Comparison of ENCODE assay signal across 18 cellular contexts in genomic region chr5:128629162-128629561, GRCh38.
A peak's percentile ranks its signal among the peaks of the same experiment; 100 is the strongest.
DNase-seq lines count a peak whose midpoint lies in the region; TF ChIP-seq lines count a peak whose summit lies in the region.
"Had no signal": no experiment of that assay in that cellular context is flagged by ENCODE, and none has a peak within 500 bp of the region (broad histone marks: within the 10 kb centered on the region; RNA-seq: fewer than 3 reads in every experiment).

No MANE protein-coding gene starts in this region.

- H3K4me1 ChIP-seq in osteoblast (ENCODE audit: insufficient read depth, low read length): peaks cover 2% of the 10 kb centered on the region
- H3K4me1 ChIP-seq: Caco-2 had no signal

- DNase-seq in EH (ENCODE audit: low read depth) (peak; percentile 77), HS-27A (ENCODE audit: low read depth) (peak; percentile 42), brain microvascular endothelial cell (peak; percentile 39), osteoblast (ENCODE audit: insufficient read length, low spot score, missing footprints) (peak; percentile 52), cortex of kidney (lab: John Stamatoyannopoulos, UW) (no peak), NCI-H1105 (lab: John Stamatoyannopoulos, UW) (no peak), mesenteric fat pad (ENCODE audit: low spot score) (no peak)
- DNase-seq: Caco-2; CD4-positive, CD25-positive, alpha-beta regulatory T cell; MM.1S; NCI-H1105 treated with DMSO at 0.1 percent for 48 hours; NCI-H1694 treated with DMSO at 0.1 percent for 48 hours; NCI-H69; NK-92 treated with Interleukin-12 subunit alpha and Interleukin-12 subunit beta, amount 100 ng/mL, for 24 hours; OCI-M1; RPMI8226 had no signal

- no peak overlapping the region for H3K4me3 ChIP-seq in brain microvascular endothelial cell (ENCODE audit: low read depth, low read length)
- H3K4me3 ChIP-seq in osteoblast (ENCODE audit: insufficient read depth, low read length): no peak overlapping the region
- H3K4me3 ChIP-seq: GM23338 had no signal

- no peaks in the 10 kb centered on the region for H3K27me3 ChIP-seq in brain microvascular endothelial cell (replicated peaks)
- no peaks in the 10 kb centered on the region for H3K27me3 ChIP-seq in osteoblast (ENCODE audit: insufficient read depth, low read length)

- H3K9me3 ChIP-seq in osteoblast (ENCODE audit: low read depth, low read length): no peaks in the 10 kb centered on the region
- H3K9me3 ChIP-seq: Caco-2 had no signal

- H3K36me3 ChIP-seq in brain microvascular endothelial cell (replicated peaks): no peaks in the 10 kb centered on the region
- H3K36me3 ChIP-seq in osteoblast (ENCODE audit: insufficient read depth, low read length): no peaks in the 10 kb centered on the region

- H2AFZ ChIP-seq in osteoblast (ENCODE audit: low read length): no peak overlapping the region
- H2AFZ ChIP-seq: GM23338 had no signal

- H3K79me2 ChIP-seq in osteoblast (ENCODE audit: insufficient read depth, low read length): no peaks in the 10 kb centered on the region

- in situ Hi-C loops in brain microvascular endothelial cell (cut with HindIII; ENCODE audit: low pct_ligation_motif_present, low sequenced_read_pairs): no loop called here

- no peak overlapping the region for H3K4me2 ChIP-seq in osteoblast (ENCODE audit: insufficient read depth, low read length)
- H3K4me2 ChIP-seq: GM23338, KMS-11 had no signal

- no peaks in the 10 kb centered on the region for H4K20me1 ChIP-seq in osteoblast (ENCODE audit: insufficient read depth, low read length)

- no peak for TF ChIP-seq CTCF in brain microvascular endothelial cell (IDR thresholded peaks at IDR 0.05; ENCODE audit: low read depth, low read length, missing control alignments)
- no peak for TF ChIP-seq CTCF in osteoblast (IDR thresholded peaks at IDR 0.05; ENCODE audit: extremely low read depth, low read depth, low read length)

- H3K27ac ChIP-seq in brain microvascular endothelial cell: no peak overlapping the region
- no peak overlapping the region for H3K27ac ChIP-seq in osteoblast (ENCODE audit: low read depth, low read length)
- H3K27ac ChIP-seq: KMS-11 had no signal

Comparison
In these comparisons a context has a peak if more than half of its experiments do, and no peak if none do; other contexts are left out.
1. DNase-seq: peak in EH (single experiment), HS-27A (single experiment), brain microvascular endothelial cell (single experiment) and osteoblast (single experiment); none in cortex of kidney (single experiment), NCI-H1105 (single experiment) and mesenteric fat pad (single experiment).